1 cellular context compared by ENCODE assay signal in genomic region chr6:33551538-33551937, GRCh38.
A peak's percentile ranks its signal among the peaks of the same experiment; 100 is the strongest.
TF ChIP-seq lines count a peak whose summit lies in the region.

No MANE protein-coding gene starts in this region.

TF ChIP-seq in HepG2, 621 proteins besides CTCF, POLR2A, EP300 and RAD21:
- TF ChIP-seq ZNF616 (CRISPR knock-in tag; IDR thresholded peaks at IDR 0.05; ENCODE audit: low read depth) (no peak), SIN3B (IDR thresholded peaks at IDR 0.05; ENCODE audit: low read length) (no peak), NBN (conservative IDR thresholded peaks at IDR 0.05) (no peak), ZNF770 (CRISPR knock-in tag; IDR thresholded peaks at IDR 0.05) (peak; percentile 82), SRSF9 (IDR thresholded peaks at IDR 0.05; ENCODE audit: borderline replicate concordance, insufficient read depth, low read depth, low read length, poor library complexity, severe bottlenecking) (no peak)
